In genomic region chr4:87077834-87078585, GRCh38 we compare ENCODE assay signal across 11 cellular contexts.
DNase-seq lines count a peak whose midpoint lies in the region; ATAC-seq, FAIRE-seq and TF ChIP-seq lines count a peak whose summit lies in the region.
"Had no signal": no experiment of that assay in that cellular context is flagged by ENCODE, and none has a peak within 500 bp of the region (broad histone marks: within the 10 kb centered on the region; RNA-seq: fewer than 3 reads in every experiment).

No MANE protein-coding gene starts in this region.

- ATAC-seq in heart left ventricle: peak in 2 of 4 donors; percentile 18 to 29
- ATAC-seq in activated naive CD8-positive, alpha-beta T cell treated with anti-CD3 and anti-CD28 coated beads, Interleukin-2, amount 50 U/mL, for 24 hours: no peak

- peaks cover 2% of the 10 kb centered on the region for H3K36me3 Mint-ChIP-seq in activated naive CD8-positive, alpha-beta T cell treated with anti-CD3 and anti-CD28 coated beads, Interleukin-2, amount 50 U/mL, for 24 hours (ENCODE audit: low read depth)

- intact Hi-C loops in heart left ventricle (cut with DNase I): loop anchor here in 3 of 10 donors (5.0 kb wide), 2 partner anchors 41 to 71 kb away; no protein-coding TSS in a partner anchor

- no peak for FAIRE-seq in RCC 7860 (lab: Jason Lieb, UNC)

- no peak overlapping the region for H3K27ac Mint-ChIP-seq in activated naive CD8-positive, alpha-beta T cell treated with anti-CD3 and anti-CD28 coated beads, Interleukin-2, amount 50 U/mL, for 24 hours

- H3K36me3 ChIP-seq in heart left ventricle (no peaks in the 10 kb centered on the region), rectal smooth muscle tissue (ENCODE audit: control insufficient read depth, insufficient read depth, low read length) (no peaks in the 10 kb centered on the region)

- H3K27me3 ChIP-seq in heart left ventricle (no peaks in the 10 kb centered on the region), rectal smooth muscle tissue (ENCODE audit: control insufficient read depth, insufficient read depth, low read length) (no peaks in the 10 kb centered on the region)

- H3K27ac ChIP-seq in angular gyrus (ENCODE audit: low read depth, low read length) (peak overlapping the region; percentile 89), heart left ventricle (peak overlapping the region; percentile 64 to 81 (median 76)), rectal smooth muscle tissue (ENCODE audit: low read depth, low read length) (peak overlapping the region; percentile 73)
- H3K27ac ChIP-seq: KMS-11 had no signal

- H3K4me3 ChIP-seq in heart left ventricle (no peak overlapping the region), rectal smooth muscle tissue (ENCODE audit: low read length) (no peak overlapping the region)

- H3K4me1 ChIP-seq in heart left ventricle (peaks cover 13 to 99% (median 84%) of the 10 kb centered on the region in 12 donors), rectal smooth muscle tissue (ENCODE audit: control insufficient read depth, insufficient read depth, low read length) (peaks cover 68% of the 10 kb centered on the region)

- WGBS in heart left ventricle, 4 donors: 26 to 53% (median 38%) methylated on average over 4 of the region's 4 CpGs

- no peaks in the 10 kb centered on the region for H3K9me3 Mint-ChIP-seq in activated naive CD8-positive, alpha-beta T cell treated with anti-CD3 and anti-CD28 coated beads, Interleukin-2, amount 50 U/mL, for 24 hours

- TF ChIP-seq POLR2A in heart left ventricle (IDR thresholded peaks at IDR 0.05): no peak

- peak; percentile 30 for DNase-seq in COR-L47 (lab: John Stamatoyannopoulos, UW)
- DNase-seq in heart left ventricle: no peak
- no peak for DNase-seq in activated naive CD8-positive, alpha-beta T cell treated with anti-CD3 and anti-CD28 coated beads, Interleukin-2, amount 50 U/mL, for 24 hours
- DNase-seq in NCI-H446 (lab: John Stamatoyannopoulos, UW): no peak
- no peak for DNase-seq in activated gamma-delta T cell (lab: John Stamatoyannopoulos, UW)
- DNase-seq in RCC 7860 (ENCODE audit: low spot score): no peak
- DNase-seq: NCI-H2081 treated with DMSO at 0.1 percent for 48 hours; stimulated activated naive CD4-positive, alpha-beta T cell had no signal

- H3K9me3 ChIP-seq in heart left ventricle: no peaks in the 10 kb centered on the region

- H3K4me3 Mint-ChIP-seq in activated naive CD8-positive, alpha-beta T cell treated with anti-CD3 and anti-CD28 coated beads, Interleukin-2, amount 50 U/mL, for 24 hours: no peak overlapping the region

- peaks cover 36% of the 10 kb centered on the region for H3K4me1 Mint-ChIP-seq in activated naive CD8-positive, alpha-beta T cell treated with anti-CD3 and anti-CD28 coated beads, Interleukin-2, amount 50 U/mL, for 24 hours

- no peaks in the 10 kb centered on the region for H3K27me3 Mint-ChIP-seq in activated naive CD8-positive, alpha-beta T cell treated with anti-CD3 and anti-CD28 coated beads, Interleukin-2, amount 50 U/mL, for 24 hours

- H3K9ac ChIP-seq in rectal smooth muscle tissue (ENCODE audit: low read length): no peak overlapping the region
- H3K9ac ChIP-seq: KMS-11 had no signal

- TF ChIP-seq CTCF in heart left ventricle (IDR thresholded peaks at IDR 0.05): no peak
